In the genomic region with DNA sequence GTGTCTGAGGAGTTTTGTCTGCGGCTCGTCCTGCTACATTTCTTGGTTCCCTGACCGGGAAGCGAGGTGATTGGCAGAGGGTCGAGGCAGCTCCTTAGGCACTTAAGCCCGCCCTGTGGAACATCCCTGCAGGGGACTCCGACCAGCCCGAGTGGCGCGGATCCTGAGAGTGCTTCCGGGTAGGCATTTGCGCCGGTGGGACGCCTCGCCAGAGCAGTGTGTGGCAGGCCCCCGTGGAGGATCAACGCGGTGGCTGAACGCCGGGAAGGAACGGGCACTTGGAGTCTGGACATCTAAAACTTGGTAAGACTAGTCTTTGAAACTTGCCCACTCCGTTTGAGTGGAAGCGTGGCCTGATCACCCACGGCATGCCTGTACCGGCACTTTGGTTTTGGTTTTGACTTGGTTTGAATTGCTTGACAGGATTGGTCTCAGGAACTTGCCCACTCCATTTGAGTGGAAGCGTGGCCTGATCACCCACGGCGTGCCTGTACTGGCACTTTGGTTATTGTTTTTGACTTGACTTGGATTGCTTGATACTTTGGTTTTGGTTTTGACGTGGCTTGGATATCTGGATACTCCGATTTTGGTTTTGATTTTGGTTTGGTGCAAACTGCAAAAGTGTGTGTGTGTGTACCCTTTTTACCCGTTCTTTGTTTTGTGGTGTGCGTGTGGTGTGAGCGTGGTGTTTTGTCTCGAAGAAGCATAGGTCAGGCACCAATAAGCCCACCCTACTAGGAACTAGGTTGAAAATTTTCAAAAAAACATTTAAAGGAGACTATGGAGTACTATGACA, we compare ENCODE assay signal across 1 cellular context.
TF ChIP-seq lines count a peak whose summit lies in the region.

No MANE protein-coding gene starts in this region.

TF ChIP-seq in GM12878, 131 proteins besides CTCF, POLR2A, EP300 and RAD21:
- TF ChIP-seq, protein P1, sequence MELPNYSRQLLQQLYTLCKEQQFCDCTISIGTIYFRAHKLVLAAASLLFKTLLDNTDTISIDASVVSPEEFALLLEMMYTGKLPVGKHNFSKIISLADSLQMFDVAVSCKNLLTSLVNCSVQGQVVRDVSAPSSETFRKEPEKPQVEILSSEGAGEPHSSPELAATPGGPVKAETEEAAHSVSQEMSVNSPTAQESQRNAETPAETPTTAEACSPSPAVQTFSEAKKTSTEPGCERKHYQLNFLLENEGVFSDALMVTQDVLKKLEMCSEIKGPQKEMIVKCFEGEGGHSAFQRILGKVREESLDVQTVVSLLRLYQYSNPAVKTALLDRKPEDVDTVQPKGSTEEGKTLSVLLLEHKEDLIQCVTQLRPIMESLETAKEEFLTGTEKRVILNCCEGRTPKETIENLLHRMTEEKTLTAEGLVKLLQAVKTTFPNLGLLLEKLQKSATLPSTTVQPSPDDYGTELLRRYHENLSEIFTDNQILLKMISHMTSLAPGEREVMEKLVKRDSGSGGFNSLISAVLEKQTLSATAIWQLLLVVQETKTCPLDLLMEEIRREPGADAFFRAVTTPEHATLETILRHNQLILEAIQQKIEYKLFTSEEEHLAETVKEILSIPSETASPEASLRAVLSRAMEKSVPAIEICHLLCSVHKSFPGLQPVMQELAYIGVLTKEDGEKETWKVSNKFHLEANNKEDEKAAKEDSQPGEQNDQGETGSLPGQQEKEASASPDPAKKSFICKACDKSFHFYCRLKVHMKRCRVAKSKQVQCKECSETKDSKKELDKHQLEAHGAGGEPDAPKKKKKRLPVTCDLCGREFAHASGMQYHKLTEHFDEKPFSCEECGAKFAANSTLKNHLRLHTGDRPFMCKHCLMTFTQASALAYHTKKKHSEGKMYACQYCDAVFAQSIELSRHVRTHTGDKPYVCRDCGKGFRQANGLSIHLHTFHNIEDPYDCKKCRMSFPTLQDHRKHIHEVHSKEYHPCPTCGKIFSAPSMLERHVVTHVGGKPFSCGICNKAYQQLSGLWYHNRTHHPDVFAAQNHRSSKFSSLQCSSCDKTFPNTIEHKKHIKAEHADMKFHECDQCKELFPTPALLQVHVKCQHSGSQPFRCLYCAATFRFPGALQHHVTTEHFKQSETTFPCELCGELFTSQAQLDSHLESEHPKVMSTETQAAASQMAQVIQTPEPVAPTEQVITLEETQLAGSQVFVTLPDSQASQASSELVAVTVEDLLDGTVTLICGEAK (IDR thresholded peaks at IDR 0.05; ENCODE audit: borderline replicate concordance) = 0 out of 2 replicates have a peak, but pooled peaks have one; percentile 19
- TF ChIP-seq RUNX3 (IDR thresholded peaks at IDR 0.05; ENCODE audit: low read length) (peak; percentile 59; the same call in 1 of the 2 replicates), JUNB (IDR thresholded peaks at IDR 0.05) (peak; percentile 9; the same call in 1 of the 2 replicates)
- TF ChIP-seq, protein P2, sequence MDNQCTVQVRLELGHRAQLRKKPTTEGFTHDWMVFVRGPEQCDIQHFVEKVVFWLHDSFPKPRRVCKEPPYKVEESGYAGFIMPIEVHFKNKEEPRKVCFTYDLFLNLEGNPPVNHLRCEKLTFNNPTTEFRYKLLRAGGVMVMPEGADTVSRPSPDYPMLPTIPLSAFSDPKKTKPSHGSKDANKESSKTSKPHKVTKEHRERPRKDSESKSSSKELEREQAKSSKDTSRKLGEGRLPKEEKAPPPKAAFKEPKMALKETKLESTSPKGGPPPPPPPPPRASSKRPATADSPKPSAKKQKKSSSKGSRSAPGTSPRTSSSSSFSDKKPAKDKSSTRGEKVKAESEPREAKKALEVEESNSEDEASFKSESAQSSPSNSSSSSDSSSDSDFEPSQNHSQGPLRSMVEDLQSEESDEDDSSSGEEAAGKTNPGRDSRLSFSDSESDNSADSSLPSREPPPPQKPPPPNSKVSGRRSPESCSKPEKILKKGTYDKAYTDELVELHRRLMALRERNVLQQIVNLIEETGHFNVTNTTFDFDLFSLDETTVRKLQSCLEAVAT (IDR thresholded peaks at IDR 0.05) = peak; percentile 64
